ENCODE assay signal across 25 cellular contexts in the genomic region with DNA sequence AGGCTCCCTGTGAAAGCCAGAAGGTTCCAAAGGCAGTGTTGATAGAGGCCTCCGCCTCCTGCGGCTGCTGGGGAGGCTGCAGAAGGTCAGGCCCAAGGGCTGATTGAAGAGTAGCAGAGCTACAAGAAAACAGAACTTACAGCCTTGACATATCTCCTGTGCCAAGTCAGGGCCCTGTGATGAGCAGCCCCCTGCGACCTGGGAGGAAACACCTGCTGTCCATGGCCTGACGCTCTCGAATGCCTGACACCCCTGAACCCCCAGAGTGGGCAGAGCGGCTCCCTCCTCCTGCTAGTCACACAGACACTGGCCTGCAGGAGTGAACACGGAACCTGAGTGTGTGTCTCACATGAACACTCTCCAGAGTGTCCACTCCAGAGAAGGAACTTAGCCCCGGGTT.
"Had no signal": no experiment of that assay in that cellular context is flagged by ENCODE, and none has a peak within 500 bp of the region (broad histone marks: within the 10 kb centered on the region; RNA-seq: fewer than 3 reads in every experiment).

No MANE protein-coding gene starts in this region.

- H3K27ac Mint-ChIP-seq: immature natural killer cell; natural killer cell; stimulated activated naive B cell treated with anti-CD40 and anti-IgM and Interleukin-4, amounts not matched to agents 10 μg/mL and 1 μg/mL and 100 μg/mL, for 72 hours had no signal

- H3K4me2 ChIP-seq: smooth muscle cell had no signal

- H3K4me1 Mint-ChIP-seq: immature natural killer cell, natural killer cell, neural crest cell had no signal

- H3K27me3 ChIP-seq: colonic mucosa, ovary, right atrium auricular region had no signal

- H3K36me3 ChIP-seq: colonic mucosa, esophagus squamous epithelium, gastroesophageal sphincter, ovary, right atrium auricular region, stomach, thoracic aorta, transverse colon had no signal

- H3K9me3 ChIP-seq: colonic mucosa, esophagus squamous epithelium, gastroesophageal sphincter, mucosa of descending colon, ovary, right atrium auricular region, stomach, thoracic aorta, transverse colon had no signal

- H3K27ac ChIP-seq: colonic mucosa, esophagus squamous epithelium, gastroesophageal sphincter, ovary, right atrium auricular region, stomach, thoracic aorta, transverse colon had no signal

- H3K4me3 Mint-ChIP-seq: immature natural killer cell; natural killer cell; neural crest cell; stimulated activated naive B cell treated with anti-CD40 and anti-IgM and Interleukin-4, amounts not matched to agents 10 μg/mL and 1 μg/mL and 100 μg/mL, for 72 hours had no signal

- H3K36me3 Mint-ChIP-seq: immature natural killer cell; natural killer cell; stimulated activated naive B cell treated with anti-CD40 and anti-IgM and Interleukin-4, amounts not matched to agents 10 μg/mL and 1 μg/mL and 100 μg/mL, for 72 hours had no signal

- H3K4me3 ChIP-seq: colonic mucosa, esophagus squamous epithelium, gastroesophageal sphincter, lung, mucosa of descending colon, ovary, right atrium auricular region, smooth muscle cell, stomach, thoracic aorta, transverse colon had no signal

- H3K4me1 ChIP-seq: colonic mucosa, esophagus squamous epithelium, gastroesophageal sphincter, right atrium auricular region, stomach, transverse colon had no signal

- DNase-seq: cerebellar nuclear complex; colonic mucosa; dermis blood vessel endothelial cell; esophagus squamous epithelium; foreskin fibroblast; glutamatergic neuron; immature natural killer cell; left colon; left ventricle myocardium superior; mesendoderm; mucosa of descending colon; natural killer cell; nucleus accumbens; ovary; stimulated activated CD4-positive, alpha-beta T cell treated with anti-CD3 and anti-CD28 coated beads, Interleukin-4, amount 100 ng/mL, for 1 hour; stimulated activated naive B cell treated with anti-CD40 and anti-IgM and Interleukin-4, amounts not matched to agents 10 μg/mL and 1 μg/mL and 100 μg/mL, for 72 hours; stomach; substantia nigra; transverse colon had no signal

- H3K9me3 Mint-ChIP-seq: immature natural killer cell; natural killer cell; neural crest cell; stimulated activated naive B cell treated with anti-CD40 and anti-IgM and Interleukin-4, amounts not matched to agents 10 μg/mL and 1 μg/mL and 100 μg/mL, for 72 hours had no signal

- ATAC-seq: gastroesophageal sphincter, left colon, left ventricle myocardium superior, mucosa of descending colon, natural killer cell had no signal
